Comparison of ENCODE assay signal across 23 cellular contexts in the genomic region with DNA sequence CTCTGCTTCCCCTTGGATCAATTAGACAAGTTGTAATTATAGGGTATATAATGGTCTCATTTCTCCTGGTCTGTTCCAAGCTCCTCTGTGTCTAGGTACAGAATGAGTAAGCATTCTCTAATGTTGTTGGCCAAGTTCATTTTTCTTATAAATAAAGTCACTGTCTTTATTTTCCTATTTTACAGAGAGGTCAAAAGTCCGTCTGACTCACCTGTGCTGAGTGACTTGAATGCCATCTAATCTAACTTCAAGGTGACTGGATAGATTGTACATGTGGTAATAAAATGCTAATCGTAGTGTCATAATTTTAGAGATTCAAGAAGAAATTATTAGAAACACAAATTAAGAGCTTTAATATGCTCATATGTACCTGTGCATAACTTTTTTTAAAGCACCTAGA.
A peak's percentile ranks its signal among the peaks of the same experiment; 100 is the strongest.
DNase-seq lines count a peak whose midpoint lies in the region; ATAC-seq, FAIRE-seq and TF ChIP-seq lines count a peak whose summit lies in the region.
"Had no signal": no experiment of that assay in that cellular context is flagged by ENCODE, and none has a peak within 500 bp of the region (broad histone marks: within the 10 kb centered on the region; RNA-seq: fewer than 3 reads in every experiment).

No MANE protein-coding gene starts in this region.

- H3K36me3 ChIP-seq in A673 (ENCODE audit: insufficient read depth, low read length, poor library complexity, severe bottlenecking) (no peaks in the 10 kb centered on the region), bronchial epithelial cell (ENCODE audit: control insufficient read depth, insufficient read depth, low read length) (no peaks in the 10 kb centered on the region)
- H3K36me3 ChIP-seq: BE2C; BLaER1 treated with 17β-estradiol and CSF1 and Interleukin-3, amounts not matched to agents 10 nM and 100 nM; HAP-1 had no signal

- H3K4me3 ChIP-seq in A673 (ENCODE audit: low read depth, low read length, poor library complexity, severe bottlenecking) (peak overlapping the region; percentile 28), bronchial epithelial cell (ENCODE audit: low read depth, low read length) (no peak overlapping the region)
- H3K4me3 ChIP-seq: BLaER1 treated with 17β-estradiol and CSF1 and Interleukin-3, amounts not matched to agents 10 nM and 100 nM; HAP-1 had no signal

- H3K4me1 ChIP-seq in A673 (ENCODE audit: insufficient read depth, low read length, poor library complexity, severe bottlenecking) = peaks cover 74% of the 10 kb centered on the region
- H3K4me1 ChIP-seq: BE2C; BLaER1 treated with 17β-estradiol and CSF1 and Interleukin-3, amounts not matched to agents 10 nM and 100 nM; HAP-1 had no signal

- no peaks in the 10 kb centered on the region for H3K9me3 ChIP-seq in A673 (ENCODE audit: low read depth, low read length, poor library complexity, severe bottlenecking)
- H3K9me3 ChIP-seq: BE2C; BLaER1 treated with 17β-estradiol and CSF1 and Interleukin-3, amounts not matched to agents 10 nM and 100 nM; HAP-1 had no signal

- peak; percentile 34 for ATAC-seq in left colon

- TF ChIP-seq CTCF in A673 (conservative IDR thresholded peaks at IDR 0.05; ENCODE audit: low read depth, low read length) = no peak
- no peak for TF ChIP-seq CTCF in bronchial epithelial cell (IDR thresholded peaks at IDR 0.05; ENCODE audit: insufficient read depth, low read length, severe bottlenecking)
- no peak for TF ChIP-seq CTCF in RWPE1 (conservative IDR thresholded peaks at IDR 0.05; ENCODE audit: low read depth)

- intact Hi-C loops in A673 (cut with micrococcal nuclease; ENCODE audit: unreplicated experiment) (no loop called here), left colon (cut with DNase I, micrococcal nuclease) (no loop called here)

- no TSS peak for BruUV-seq in A673 (replicated peaks; lab: Mats Ljungman, UMichigan)

- POLR2A ChIA-PET in A673 (lab: Charles Lee; ENCODE audit: low non-redundant PET) = no interaction called here
- POLR2A ChIA-PET in RWPE1 (lab: Yijun Ruan, JAX; ENCODE audit: low non-redundant PET) = no interaction called here

- H3K27ac ChIP-seq in A673 (ENCODE audit: low read depth, low read length, poor library complexity, severe bottlenecking) = peak overlapping the region; percentile 8
- H3K27ac ChIP-seq in RWPE1 = no peak overlapping the region
- H3K27ac ChIP-seq: 22Rv1; BLaER1 treated with 17β-estradiol and CSF1 and Interleukin-3, amounts not matched to agents 10 nM and 100 nM had no signal

- DNase-seq in A673 (ENCODE audit: low spot score) (no peak), bronchial epithelial cell (ENCODE audit: low read depth) (peak; percentile 7), left colon (no peak), RWPE1 (ENCODE audit: low spot score) (no peak)
- DNase-seq in activated naive CD4-positive, alpha-beta T cell (lab: John Stamatoyannopoulos, UW) = no peak
- no peak for DNase-seq in activated CD8-positive, alpha-beta memory T cell treated with anti-CD3 and anti-CD28 coated beads, Interleukin-2, amount 50 U/mL, for 4 hours
- DNase-seq: ACHN; AML-193; BE2C; CD4-positive, alpha-beta T cell; CD8-positive, alpha-beta memory T cell; DMS53; DMS79 treated with DMSO at 0.1 percent for 48 hours; GF-D8; GOT3; HFFc6 had no signal

- CTCF ChIA-PET in A673 (lab: Charles Lee) (no interaction called here), RWPE1 (lab: Yijun Ruan, JAX) (interaction anchor here (0.8 kb wide), 1 partner anchor 20 kb away, joined by 4 read pairs; no protein-coding TSS in a partner anchor)

- H3K27me3 ChIP-seq in A673 (replicated peaks; ENCODE audit: insufficient read depth, low read depth, low read length, poor library complexity) (no peaks in the 10 kb centered on the region), bronchial epithelial cell (ENCODE audit: control insufficient read depth, insufficient read depth, low read length) (no peaks in the 10 kb centered on the region)
- H3K27me3 ChIP-seq: BE2C; BLaER1 treated with 17β-estradiol and CSF1 and Interleukin-3, amounts not matched to agents 10 nM and 100 nM had no signal

- FAIRE-seq in bronchial epithelial cell (lab: Jason Lieb, UNC) = no peak
- FAIRE-seq: A204.1, GM12891, GM18507, H54 had no signal
